14 cellular contexts compared by ENCODE assay signal in the genomic region with DNA sequence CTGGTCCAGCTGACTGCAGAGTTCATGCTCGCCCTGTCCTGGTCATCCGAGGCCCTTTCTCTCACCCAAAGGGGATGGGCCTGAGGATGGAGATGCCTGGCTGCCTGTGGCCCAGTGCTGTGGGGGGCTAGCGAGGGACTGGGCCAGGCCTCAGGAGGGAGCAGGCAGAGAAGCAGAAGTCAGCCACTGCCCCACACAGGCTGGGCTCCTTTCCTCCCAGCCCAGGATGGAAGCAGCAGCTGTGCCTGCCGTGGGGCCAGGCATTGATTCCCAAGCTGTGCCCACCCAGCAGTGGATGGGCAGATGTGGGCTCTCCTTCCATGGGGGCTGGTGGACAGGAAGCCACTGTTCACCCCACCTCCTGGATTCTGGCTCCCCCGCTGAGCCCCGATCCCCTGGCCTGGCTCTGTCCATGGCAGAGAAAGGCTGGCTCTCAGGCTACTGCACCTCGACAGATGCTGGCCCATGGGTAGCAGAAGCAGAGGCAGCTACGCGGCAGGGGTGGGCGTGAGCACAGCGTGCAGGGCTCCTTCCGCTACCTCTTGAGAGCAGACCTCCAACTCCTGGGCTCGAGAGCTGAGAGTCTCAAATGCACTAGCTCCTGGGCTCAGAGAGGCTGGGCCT. TPM values are rescaled to one million over a fixed set of nuclear protein-coding genes. Genes with fewer than 3 reads are reported as not detected.
DNase-seq lines count a peak whose midpoint lies in the region; ATAC-seq lines count a peak whose summit lies in the region.
"Had no signal": no experiment of that assay in that cellular context is flagged by ENCODE, and none has a peak within 500 bp of the region (broad histone marks: within the 10 kb centered on the region; RNA-seq: fewer than 3 reads in every experiment).

No MANE protein-coding gene starts in this region.

- no peak for ATAC-seq in HG02571 (IDR thresholded peaks at IDR 0.05; ENCODE audit: unreplicated experiment)
- ATAC-seq: K562 had no signal

- DNase-seq in stimulated activated CD4-positive, alpha-beta T cell treated with anti-CD3 and anti-CD28 coated beads, Interleukin-4, amount 100 ng/mL, for 24 hours = peak; percentile 3
- no peak for DNase-seq in stimulated activated CD4-positive, alpha-beta T cell treated with anti-CD3 and anti-CD28 coated beads, Interleukin-4, amount 100 ng/mL, for 1 hour
- DNase-seq in activated naive CD4-positive, alpha-beta T cell treated with anti-CD3 and anti-CD28 coated beads, Interleukin-2, amount 50 U/mL, for 16 hours = peak; percentile 6
- DNase-seq in mesenteric fat pad (ENCODE audit: low spot score) (peak; percentile 69), NCI-H226 (no peak), HUDEP-2 (lab: John Stamatoyannopoulos, UW; ENCODE audit: unreplicated experiment in 76 of 76) (no peak), NCI-H510A treated with DMSO at 0.1 percent for 48 hours (lab: John Stamatoyannopoulos, UW) (no peak)
- DNase-seq: DMS53, NCI-H1105 treated with DMSO at 0.1 percent for 48 hours, NCI-H446 had no signal

RNA-seq across cellular contexts. Expression of a gene that starts 24.6 kb away (rescaled TPM):
- total RNA-seq in mesenteric fat pad = 3.4 TPM
- total RNA-seq: cardiac muscle cell, fibroblast of villous mesenchyme had no signal

Comparison
In these comparisons a context has a peak if more than half of its experiments do, and no peak if none do; other contexts are left out.
1. DNase-seq: peak in stimulated activated CD4-positive, alpha-beta T cell treated with anti-CD3 and anti-CD28 coated beads, Interleukin-4, amount 100 ng/mL, for 24 hours (single experiment), activated naive CD4-positive, alpha-beta T cell treated with anti-CD3 and anti-CD28 coated beads, Interleukin-2, amount 50 U/mL, for 16 hours (single experiment) and mesenteric fat pad (single experiment); none in stimulated activated CD4-positive, alpha-beta T cell treated with anti-CD3 and anti-CD28 coated beads, Interleukin-4, amount 100 ng/mL, for 1 hour (single experiment), NCI-H226 (single experiment), HUDEP-2 (0 of 76) and NCI-H510A treated with DMSO at 0.1 percent for 48 hours (single experiment).